ENCODE assay signal across 8 cellular contexts in the genomic region with DNA sequence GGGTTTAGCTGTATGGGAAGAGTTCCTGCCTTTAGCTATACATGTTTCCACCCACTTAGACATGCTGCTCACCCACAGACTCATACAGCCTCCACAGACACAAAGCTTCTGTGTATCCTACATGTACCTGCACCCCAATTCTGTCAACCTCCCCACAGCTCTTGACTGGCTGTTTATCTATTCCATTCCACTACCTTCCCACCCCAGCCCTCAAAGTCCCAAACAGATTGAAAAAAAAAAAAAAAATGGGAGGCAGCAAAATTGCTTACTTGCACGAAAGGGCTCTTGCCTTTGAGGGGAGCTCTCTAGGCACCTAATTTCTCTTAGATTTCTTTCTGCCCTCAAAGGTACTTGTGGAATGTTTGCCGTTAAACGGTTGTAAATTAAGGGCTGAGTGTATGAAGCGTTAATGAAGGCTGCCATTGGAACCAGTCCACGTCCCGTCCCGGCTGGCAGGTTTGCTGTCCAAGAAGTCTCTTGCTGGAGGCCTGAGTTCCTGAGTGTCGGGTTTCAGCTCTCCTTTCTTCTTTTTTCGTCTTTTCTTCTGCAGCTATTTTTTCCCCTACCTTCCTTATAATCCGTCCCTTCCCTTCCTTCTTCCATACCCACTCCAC. TPM values are rescaled to one million over a fixed set of nuclear protein-coding genes. Genes with fewer than 3 reads are reported as not detected.
A peak's percentile ranks its signal among the peaks of the same experiment; 100 is the strongest.
DNase-seq lines count a peak whose midpoint lies in the region; ATAC-seq, FAIRE-seq and TF ChIP-seq lines count a peak whose summit lies in the region.

No MANE protein-coding gene starts in this region.

- H3K4me3 Mint-ChIP-seq in activated CD4-positive, alpha-beta memory T cell treated with anti-CD3 and anti-CD28 coated beads, Interleukin-2, amount 10 ng/mL, durations not matched to agents 7 days and 5 days, result no peak overlapping the region
- H3K4me3 Mint-ChIP-seq in endothelial cell (ENCODE audit: unreplicated experiment), result no peak overlapping the region

- CTCF ChIA-PET in activated CD4-positive, alpha-beta memory T cell treated with anti-CD3 and anti-CD28 coated beads, Interleukin-2, amount 10 ng/mL, durations not matched to agents 7 days and 5 days (lab: Charles Lee), result no interaction called here

- H3K27me3 ChIP-seq in HUES64 (ENCODE audit: insufficient read depth, low read length) (no peaks in the 10 kb centered on the region), bronchial epithelial cell (ENCODE audit: control insufficient read depth, insufficient read depth, low read length) (no peaks in the 10 kb centered on the region), lower lobe of right lung (ENCODE audit: low read depth) (no peaks in the 10 kb centered on the region)

- peaks cover 80% of the 10 kb centered on the region for H3K4me1 ChIP-seq in HUES64 (ENCODE audit: insufficient read depth, low read length)
- peaks cover 31% of the 10 kb centered on the region for H3K4me1 ChIP-seq in lower lobe of right lung

- DNase-seq in bronchial epithelial cell (ENCODE audit: low read depth) (peak; percentile 18), lower lobe of right lung (peak; percentile 71), GM19240 (ENCODE audit: insufficient read length, low spot score) (no peak), endothelial cell (ENCODE audit: low spot score) (no peak)
- DNase-seq in activated CD4-positive, alpha-beta memory T cell treated with anti-CD3 and anti-CD28 coated beads, Interleukin-2, amount 10 ng/mL, durations not matched to agents 7 days and 5 days, result no peak

- peak overlapping the region; percentile 45 for H3K9ac ChIP-seq in HUES64 (ENCODE audit: low read depth, low read length)

- H3K36me3 ChIP-seq in HUES64 (ENCODE audit: insufficient read depth, low read length) (peaks cover 4% of the 10 kb centered on the region), bronchial epithelial cell (ENCODE audit: control insufficient read depth, insufficient read depth, low read length) (no peaks in the 10 kb centered on the region), lower lobe of right lung (no peaks in the 10 kb centered on the region)

- POLR2A ChIA-PET in activated CD4-positive, alpha-beta memory T cell treated with anti-CD3 and anti-CD28 coated beads, Interleukin-2, amount 10 ng/mL, durations not matched to agents 7 days and 5 days (lab: Charles Lee), result no interaction called here

- no peaks in the 10 kb centered on the region for H3K36me3 Mint-ChIP-seq in activated CD4-positive, alpha-beta memory T cell treated with anti-CD3 and anti-CD28 coated beads, Interleukin-2, amount 10 ng/mL, durations not matched to agents 7 days and 5 days (ENCODE audit: low read depth)
- no peaks in the 10 kb centered on the region for H3K36me3 Mint-ChIP-seq in endothelial cell (ENCODE audit: low read depth, unreplicated experiment)

- no peaks in the 10 kb centered on the region for H3K4me1 Mint-ChIP-seq in activated CD4-positive, alpha-beta memory T cell treated with anti-CD3 and anti-CD28 coated beads, Interleukin-2, amount 10 ng/mL, durations not matched to agents 7 days and 5 days
- peaks cover 15% of the 10 kb centered on the region for H3K4me1 Mint-ChIP-seq in endothelial cell (ENCODE audit: unreplicated experiment)

- H3K9me3 ChIP-seq in HUES64 (ENCODE audit: insufficient read depth, low read depth, low read length) (no peaks in the 10 kb centered on the region), lower lobe of right lung (no peaks in the 10 kb centered on the region)

- no peak for FAIRE-seq in bronchial epithelial cell (lab: Jason Lieb, UNC)

- H3K27ac ChIP-seq in 22Rv1, result peak overlapping the region; percentile 93
- H3K27ac ChIP-seq in HUES64 (ENCODE audit: low read depth, low read length), result peak overlapping the region; percentile 80
- peak overlapping the region; percentile 67 for H3K27ac ChIP-seq in lower lobe of right lung

- H3K9me3 Mint-ChIP-seq in activated CD4-positive, alpha-beta memory T cell treated with anti-CD3 and anti-CD28 coated beads, Interleukin-2, amount 10 ng/mL, durations not matched to agents 7 days and 5 days, result no peaks in the 10 kb centered on the region
- no peaks in the 10 kb centered on the region for H3K9me3 Mint-ChIP-seq in endothelial cell (ENCODE audit: unreplicated experiment)

- no peaks in the 10 kb centered on the region for H3K27me3 Mint-ChIP-seq in activated CD4-positive, alpha-beta memory T cell treated with anti-CD3 and anti-CD28 coated beads, Interleukin-2, amount 10 ng/mL, durations not matched to agents 7 days and 5 days
- H3K27me3 Mint-ChIP-seq in endothelial cell (ENCODE audit: unreplicated experiment), result peaks cover 5% of the 10 kb centered on the region

- ATAC-seq in lower lobe of right lung (peak; percentile 74 to 76), GM21515 (IDR thresholded peaks at IDR 0.05; ENCODE audit: unreplicated experiment) (no peak)

- TF ChIP-seq CTCF in 22Rv1 (IDR thresholded peaks at IDR 0.05) (no peak), bronchial epithelial cell (IDR thresholded peaks at IDR 0.05; ENCODE audit: insufficient read depth, low read length, severe bottlenecking) (no peak), lower lobe of right lung (IDR thresholded peaks at IDR 0.05) (no peak), endothelial cell (IDR thresholded peaks at IDR 0.05; ENCODE audit: unreplicated experiment) (no peak)

- 11% methylated on average over 10 of the region's 10 CpGs for WGBS in HUES64

- H3K27ac Mint-ChIP-seq in activated CD4-positive, alpha-beta memory T cell treated with anti-CD3 and anti-CD28 coated beads, Interleukin-2, amount 10 ng/mL, durations not matched to agents 7 days and 5 days, result no peak overlapping the region
- no peak overlapping the region for H3K27ac Mint-ChIP-seq in endothelial cell (ENCODE audit: unreplicated experiment)

- peak overlapping the region; percentile 31 for H3K4me3 ChIP-seq in HUES64 (ENCODE audit: low read length)
- H3K4me3 ChIP-seq in bronchial epithelial cell (ENCODE audit: low read depth, low read length), result no peak overlapping the region
- H3K4me3 ChIP-seq in lower lobe of right lung, result peak overlapping the region; percentile 21

- intact Hi-C loops in lower lobe of right lung (cut with DNase I), result no loop called here

RNA-seq across cellular contexts. Expression of a gene that starts 43.6 kb away (rescaled TPM):
- 71.8 TPM for polyA plus RNA-seq in HUES64 (2013, experiment 1 of 2)
- polyA plus RNA-seq in HUES64 (2013, experiment 2 of 2), result 70.9 TPM
- total RNA-seq in bronchial epithelial cell (2.9 and 3.2 TPM in 2 replicates), lower lobe of right lung (58.1 TPM), endothelial cell (ENCODE audit: unreplicated experiment) (44.2 TPM)
- total RNA-seq in activated CD4-positive, alpha-beta memory T cell treated with anti-CD3 and anti-CD28 coated beads, Interleukin-2, amount 10 ng/mL, durations not matched to agents 7 days and 5 days, result under 1 TPM; 0.18 to 0.23 TPM

Comparison
In these comparisons a context has a peak if more than half of its experiments do, and no peak if none do; other contexts are left out.
1. DNase-seq: peak in bronchial epithelial cell (single experiment) and lower lobe of right lung (single experiment); none in activated CD4-positive, alpha-beta memory T cell treated with anti-CD3 and anti-CD28 coated beads, Interleukin-2, amount 10 ng/mL, durations not matched to agents 7 days and 5 days (single experiment), GM19240 (single experiment) and endothelial cell (single experiment).
2. RNA of a gene that starts 43.6 kb away (total RNA-seq): 58.1 TPM in lower lobe of right lung (single experiment) and 44.2 TPM in endothelial cell (single experiment); 2.9 to 3.2 TPM in bronchial epithelial cell and 0.18 to 0.23 TPM in activated CD4-positive, alpha-beta memory T cell treated with anti-CD3 and anti-CD28 coated beads, Interleukin-2, amount 10 ng/mL, durations not matched to agents 7 days and 5 days; every median in the first group is over 10 times any median in the second.
3. Peak in every context shown above with its lines, with median percentiles within 50 percentile points of each other: H3K27ac ChIP-seq.